1 cellular context compared by ENCODE assay signal in the genomic region with DNA sequence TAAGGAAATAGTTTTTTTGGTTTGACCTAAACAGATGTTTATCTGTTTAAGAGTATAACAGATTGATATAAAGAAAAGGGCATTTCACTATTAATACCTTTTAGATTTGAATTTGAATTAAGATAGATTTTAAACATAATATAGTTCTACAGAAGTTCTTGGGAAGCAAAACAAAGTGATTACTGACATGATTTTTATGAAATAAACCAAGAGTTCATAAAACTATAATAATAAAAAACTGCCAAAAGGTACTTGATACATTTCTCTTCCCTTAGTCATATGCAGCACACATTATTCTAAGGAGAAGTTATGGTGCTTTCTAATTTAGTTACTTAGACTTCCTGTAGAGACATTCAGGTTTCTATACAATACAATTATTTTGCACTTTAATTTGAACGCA.
TF ChIP-seq lines count a peak whose summit lies in the region.

No MANE protein-coding gene starts in this region.

TF ChIP-seq in K562, 482 proteins besides CTCF, POLR2A, EP300 and RAD21 (continued from another document):
- 0 out of 2 replicates have a peak, but pooled peaks have one; percentile 5 for TF ChIP-seq MGA (IDR thresholded peaks at IDR 0.05)
- peak; percentile 89 for TF ChIP-seq RBM22 (IDR thresholded peaks at IDR 0.05; ENCODE audit: low read depth, low read length, poor library complexity, severe bottlenecking)
- TF ChIP-seq SUPT5H (IDR thresholded peaks at IDR 0.05), result peak; percentile 9; the same call in 1 of the 2 replicates
- TF ChIP-seq CREM (IDR thresholded peaks at IDR 0.05; ENCODE audit: low read depth), result no peak
- peak in 1 of 2 experiments; percentile 52 for TF ChIP-seq NCOA2 (IDR thresholded peaks at IDR 0.05; ENCODE audit: partially characterized antibody in 2 of 2)
- TF ChIP-seq FUS (optimal IDR thresholded peaks at IDR 0.05; ENCODE audit: low read depth, low read length), result peak; percentile 19
- TF ChIP-seq POLR2AphosphoS5 (IDR thresholded peaks at IDR 0.05; ENCODE audit: control insufficient read depth, insufficient read depth, low read depth, low read length), result peak; percentile 55; the same call in 1 of the 2 replicates
- TF ChIP-seq RBFOX2 (IDR thresholded peaks at IDR 0.05; ENCODE audit: low read depth, low read length), result peak; percentile 65
- no peak for TF ChIP-seq POLR2H (tag; IDR thresholded peaks at IDR 0.05; ENCODE audit: low read depth)
TF ChIP-seq in K562: peak in this region for 10.
